In the genomic region with DNA sequence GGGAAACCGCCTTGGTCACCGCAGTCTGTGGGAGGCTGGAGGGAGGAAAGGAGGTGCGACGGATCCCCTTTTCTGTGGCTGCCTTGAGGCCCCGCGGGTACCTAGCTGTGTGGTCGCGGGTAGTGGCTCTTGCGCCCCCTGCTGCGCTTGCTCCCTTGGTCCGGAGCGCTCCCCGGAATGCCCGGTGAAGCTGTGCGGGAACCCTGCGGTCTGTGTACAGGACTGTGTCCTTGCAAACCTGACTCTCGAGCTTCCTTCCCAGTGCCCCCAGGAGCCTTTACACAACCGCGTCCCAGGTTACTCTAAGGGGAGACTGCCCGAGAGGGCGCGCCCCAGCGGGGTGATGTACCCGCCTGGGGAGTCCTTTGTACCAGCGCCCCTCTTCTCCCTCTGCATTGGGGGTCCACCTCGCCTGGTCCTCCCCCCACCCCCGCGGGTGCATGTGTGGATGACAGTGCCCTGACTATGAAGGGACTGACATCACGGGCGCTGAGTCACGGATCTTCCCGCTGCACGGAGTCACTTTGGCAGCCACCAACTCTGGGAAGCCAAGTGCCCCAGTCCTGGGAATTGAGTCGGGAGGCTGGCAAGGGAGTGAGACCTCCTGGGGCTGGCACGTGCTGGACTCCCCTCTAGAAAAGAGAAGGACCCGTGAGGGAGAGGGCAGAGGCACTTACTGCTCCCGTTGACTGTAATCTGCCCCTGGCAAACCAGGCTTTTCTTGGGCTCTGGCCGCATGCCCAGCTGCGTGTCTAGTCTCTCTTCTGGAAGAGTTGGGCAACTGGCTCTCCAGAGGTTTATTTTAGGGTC, we compare ENCODE assay signal across 8 cellular contexts. TPM values are rescaled to one million over a fixed set of nuclear protein-coding genes. Genes with fewer than 3 reads are reported as not detected.
DNase-seq lines count a peak whose midpoint lies in the region; ATAC-seq and TF ChIP-seq lines count a peak whose summit lies in the region.

No MANE protein-coding gene starts in this region.

- H3K27ac ChIP-seq in dorsolateral prefrontal cortex (peak overlapping the region in 58 of 59 donors; percentile 58 to 98 (median 87)), lower lobe of right lung (peak overlapping the region; percentile 97)

- peak overlapping the region; percentile 48 to 84 (median 75) for H3K4me3 ChIP-seq in dorsolateral prefrontal cortex
- peak overlapping the region; percentile 88 for H3K4me3 ChIP-seq in lower lobe of right lung

- H3K27me3 ChIP-seq in dorsolateral prefrontal cortex = no peaks in the 10 kb centered on the region
- H3K27me3 ChIP-seq in lower lobe of right lung (ENCODE audit: low read depth) = no peaks in the 10 kb centered on the region

- no peak for TF ChIP-seq EP300 in Ishikawa (IDR thresholded peaks at IDR 0.05; ENCODE audit: borderline replicate concordance)

- H3K4me1 ChIP-seq in lower lobe of right lung = peaks cover 56% of the 10 kb centered on the region

- no peak for TF ChIP-seq RAD21 in Ishikawa (IDR thresholded peaks at IDR 0.05; ENCODE audit: low read depth)

- DNase-seq in 8988T (peak; percentile 41), dorsolateral prefrontal cortex (peak; percentile 26 to 95 (median 71)), lower lobe of right lung (peak; percentile 79)
- peak; percentile 61 for DNase-seq in stimulated activated CD8-positive, alpha-beta memory T cell treated with anti-CD3 and anti-CD28 coated beads, Interleukin-12 subunit alpha, Interleukin-12 subunit beta, amount 100 ng/mL, for 4 hours (ENCODE audit: low read depth)

- intact Hi-C loops in dorsolateral prefrontal cortex (cut with DNase I) (loop anchor here (2.0 to 10.0 kb wide), 4 partner anchors 19 to 79 kb away; partner anchors contain the start of gene ATP8B2 (in 1 of the 2)), lower lobe of right lung (cut with DNase I) (no loop called here)

- TF ChIP-seq CTCF in GM12873 (IDR thresholded peaks at IDR 0.05; ENCODE audit: insufficient read depth, low read depth, low read length, missing control alignments) (peak; percentile 56), dorsolateral prefrontal cortex (IDR thresholded peaks at IDR 0.05 in 54 of 56, conservative IDR thresholded peaks at IDR 0.05 in 2 of 56; ENCODE audit: low read depth in 1 of 56, partially characterized antibody in 56 of 56) (peak in 40 of 56 donors; percentile 1 to 59 (median 34)), lower lobe of right lung (IDR thresholded peaks at IDR 0.05) (peak; percentile 50)

- peak; percentile 43 to 47 for ATAC-seq in activated CD4-positive, CD25-positive, alpha-beta regulatory T cell treated with anti-CD3 and anti-CD28 coated beads, Interleukin-2, amount 50 U/mL, for 24 hours
- peak; percentile 65 to 73 for ATAC-seq in lower lobe of right lung
- no peak for ATAC-seq in HG03439 (IDR thresholded peaks at IDR 0.05; ENCODE audit: unreplicated experiment)

- H3K9me3 ChIP-seq in lower lobe of right lung = no peaks in the 10 kb centered on the region

- H3K36me3 ChIP-seq in lower lobe of right lung = no peaks in the 10 kb centered on the region

TF ChIP-seq in Ishikawa, 13 proteins besides CTCF, POLR2A, EP300 and RAD21:
- TF ChIP-seq ZBTB7A (IDR thresholded peaks at IDR 0.05; ENCODE audit: low read depth) (0 out of 2 replicates have a peak, but pooled peaks have one; percentile 20), TEAD4 (IDR thresholded peaks at IDR 0.05) (no peak)

RNA-seq across cellular contexts. Expression of gene IL6R, which starts 0.8 kb away (rescaled TPM):
- total RNA-seq in dorsolateral prefrontal cortex = 10 to 100 TPM in 86 of 120 experiments, 1 to 10 TPM in 34; 5.2 to 32.5 (median 12.2) TPM
- total RNA-seq in lower lobe of right lung = 48.5 TPM
